ENCODE assay signal across 1 cellular context in genomic region chr6:28355743-28356665, GRCh38.
TF ChIP-seq lines count a peak whose summit lies in the region.

No MANE protein-coding gene starts in this region.

TF ChIP-seq in GM12878, 131 proteins besides CTCF, POLR2A, EP300 and RAD21 (continued from another document and continues in another):
- TF ChIP-seq NR2C2 (IDR thresholded peaks at IDR 0.05; ENCODE audit: borderline replicate concordance, control insufficient read depth, insufficient read length, low read depth): no peak
- peak; percentile 75 for TF ChIP-seq IKZF1 (conservative IDR thresholded peaks at IDR 0.05)
- peak; percentile 43; the same call in 1 of the 2 replicates for TF ChIP-seq MXI1 (IDR thresholded peaks at IDR 0.05; ENCODE audit: low read depth, low read length)
- TF ChIP-seq MYB (IDR thresholded peaks at IDR 0.05; ENCODE audit: borderline replicate concordance, low read depth, low read length): no peak
- TF ChIP-seq SMARCA5 (IDR thresholded peaks at IDR 0.05): no peak
- no peak for TF ChIP-seq ASH2L (IDR thresholded peaks at IDR 0.05; ENCODE audit: borderline replicate concordance, low read depth)
- no peak for TF ChIP-seq ZSCAN29 (IDR thresholded peaks at IDR 0.05)
- TF ChIP-seq POLR2AphosphoS5 (IDR thresholded peaks at IDR 0.05; ENCODE audit: low read length): no peak
- no peak for TF ChIP-seq CHD1 (IDR thresholded peaks at IDR 0.05; ENCODE audit: low read depth, low read length)
- no peak for TF ChIP-seq HDGF (IDR thresholded peaks at IDR 0.05)
- TF ChIP-seq WRNIP1 (IDR thresholded peaks at IDR 0.05; ENCODE audit: borderline replicate concordance, low read depth, low read length): no peak
- no peak for TF ChIP-seq REST (IDR thresholded peaks at IDR 0.05; ENCODE audit: low read depth, low read length)
- TF ChIP-seq DPF2 (IDR thresholded peaks at IDR 0.05): no peak
- no peak for TF ChIP-seq SRF (IDR thresholded peaks at IDR 0.05; ENCODE audit: low read depth in 2 of 2, low read length in 2 of 2)
- no peak for TF ChIP-seq NFIC (IDR thresholded peaks at IDR 0.05; ENCODE audit: low read depth, low read length)
- TF ChIP-seq NRF1 (conservative IDR thresholded peaks at IDR 0.05; ENCODE audit: low read depth, low read length): no peak
- no peak for TF ChIP-seq FOXK2 (IDR thresholded peaks at IDR 0.05)
- no peak for TF ChIP-seq CBX5 (IDR thresholded peaks at IDR 0.05; ENCODE audit: low read depth)
- no peak for TF ChIP-seq ZNF384 (IDR thresholded peaks at IDR 0.05; ENCODE audit: borderline replicate concordance, low read depth, low read length)
- TF ChIP-seq ZNF687 (IDR thresholded peaks at IDR 0.05): no peak
- TF ChIP-seq ZNF592 (IDR thresholded peaks at IDR 0.05): no peak
- no peak for TF ChIP-seq IRF4 (IDR thresholded peaks at IDR 0.05; ENCODE audit: low read depth, low read length)
- no peak for TF ChIP-seq STAT1 (conservative IDR thresholded peaks at IDR 0.05)
- no peak for TF ChIP-seq PAX8 (IDR thresholded peaks at IDR 0.05)
- no peak for TF ChIP-seq ZBED1 (IDR thresholded peaks at IDR 0.05; ENCODE audit: borderline replicate concordance)
- TF ChIP-seq ESRRA (IDR thresholded peaks at IDR 0.05; ENCODE audit: low read length): no peak
- TF ChIP-seq FOXM1 (IDR thresholded peaks at IDR 0.05; ENCODE audit: low read depth, low read length): peak; percentile 45; the same call in 1 of the 2 replicates
- no peak for TF ChIP-seq RBBP5 (conservative IDR thresholded peaks at IDR 0.05)
- no peak for TF ChIP-seq IRF3 (IDR thresholded peaks at IDR 0.05)
- no peak for TF ChIP-seq BCLAF1 (IDR thresholded peaks at IDR 0.05)
- no peak for TF ChIP-seq SMAD5 (IDR thresholded peaks at IDR 0.05; ENCODE audit: low read depth)
- no peak for TF ChIP-seq POLR2AphosphoS2 (IDR thresholded peaks at IDR 0.05; ENCODE audit: low read depth, low read length)
- peak; percentile 33 for TF ChIP-seq SKIL (IDR thresholded peaks at IDR 0.05; ENCODE audit: low read depth, poor library complexity, severe bottlenecking)
- TF ChIP-seq MEF2B (IDR thresholded peaks at IDR 0.05; ENCODE audit: partially characterized antibody, poor library complexity, severe bottlenecking): no peak
- no peak for TF ChIP-seq POU2F2 (IDR thresholded peaks at IDR 0.05; ENCODE audit: borderline replicate concordance, low read depth, low read length)
- TF ChIP-seq MTA3 (IDR thresholded peaks at IDR 0.05; ENCODE audit: borderline replicate concordance, low read length): no peak
- no peak for TF ChIP-seq PRDM15 (CRISPR knock-in tag; IDR thresholded peaks at IDR 0.05)
- TF ChIP-seq IRF5 (IDR thresholded peaks at IDR 0.05; ENCODE audit: borderline replicate concordance): no peak
